In genomic region chr7:33624172-33624571, GRCh38 we compare ENCODE assay signal across 37 cellular contexts.
"Had no signal": no experiment of that assay in that cellular context is flagged by ENCODE, and none has a peak within 500 bp of the region (broad histone marks: within the 10 kb centered on the region; RNA-seq: fewer than 3 reads in every experiment).

No MANE protein-coding gene starts in this region.

- H3K36me3 Mint-ChIP-seq: activated CD4-positive, alpha-beta memory T cell treated with anti-CD3 and anti-CD28 coated beads for 36 hours had no signal

- H3K4me3 ChIP-seq: adrenal gland, body of pancreas, breast epithelium, Peyer's patch had no signal

- H3K4me3 Mint-ChIP-seq: activated B cell treated with CpG ODN at 0.5 μM for 24 hours; activated CD4-positive, alpha-beta memory T cell treated with anti-CD3 and anti-CD28 coated beads for 36 hours; activated naive CD4-positive, alpha-beta T cell treated with anti-CD3 and anti-CD28 coated beads for 36 hours; activated T-cell treated with anti-CD3 and anti-CD28 coated beads, Interleukin-2, amount 50 U/mL, for 4 hours; activated T-helper 1 cell treated with anti-CD3 and anti-CD28 coated beads, Interleukin-12 subunit alpha, Interleukin-12 subunit beta, Interleukin-2, Interleukin-4 antibody, amounts not matched to agents 30 ng/mL and 10 ng/mL and 1 ng/mL, durations not matched to agents 14 hours and 24 hours and 36 hours had no signal

- H3K27ac ChIP-seq: adrenal gland, body of pancreas, breast epithelium, Peyer's patch, VCaP had no signal

- H3K4me1 ChIP-seq: adrenal gland, body of pancreas, breast epithelium, Peyer's patch had no signal

- H3K9me3 Mint-ChIP-seq: activated T-helper 1 cell treated with anti-CD3 and anti-CD28 coated beads, Interleukin-12 subunit alpha, Interleukin-12 subunit beta, Interleukin-2, Interleukin-4 antibody, amounts not matched to agents 30 ng/mL and 10 ng/mL and 1 ng/mL, durations not matched to agents 14 hours and 24 hours and 36 hours had no signal

- ATAC-seq: activated naive CD4-positive, alpha-beta T cell treated with anti-CD3 and anti-CD28 coated beads, Interleukin-2, amount 50 U/mL, for 72 hours; activated T-cell treated with anti-CD3 and anti-CD28 coated beads, Interleukin-2, amount 50 U/mL, for 4 hours; body of pancreas; PC-3 had no signal

- H3K9me3 ChIP-seq: body of pancreas had no signal

- DNase-seq: activated B cell treated with CpG ODN at 0.5 μM for 24 hours; activated CD4-positive, alpha-beta memory T cell treated with anti-CD3 and anti-CD28 coated beads for 36 hours; activated CD4-positive, alpha-beta T cell treated with anti-CD3 and anti-CD28 coated beads for 4 hours; activated CD4-positive, alpha-beta T cell treated with anti-CD3 and anti-CD28 coated beads, Interleukin-2, amount 50 U/mL, for 1 hour; activated CD4-positive, CD25-positive, alpha-beta regulatory T cell treated with anti-CD3 and anti-CD28 coated beads, Interleukin-2, amount 50 U/mL, for 72 hours; activated CD8-positive, alpha-beta memory T cell treated with anti-CD3 and anti-CD28 coated beads, Interleukin-2, amount 50 U/mL, for 4 hours; activated gamma-delta T cell treated with Interleukin-2 at 50 U/mL for 16 hours; activated naive CD4-positive, alpha-beta T cell treated with anti-CD3 and anti-CD28 coated beads for 36 hours; activated T-cell treated with anti-CD3 and anti-CD28 coated beads for 4 hours; activated T-cell treated with anti-CD3 and anti-CD28 coated beads, Interleukin-2, amount 50 U/mL, for 4 hours; adrenal gland; body of pancreas; Kasumi-1; KG1; MM.1S; MV-4-11; NCI-H1092 treated with DMSO at 0.1 percent for 48 hours; NCI-H1417; NCI-H146; NCI-H1930; NCI-H2081 treated with DMSO at 0.1 percent for 48 hours; NCI-H510A; NCI-H526; NCI-H748 treated with DMSO at 0.1 percent for 48 hours; NK-92 treated with Interleukin-12 subunit alpha and Interleukin-12 subunit beta, amount 100 ng/mL, for 24 hours; PC-3; Peyer's patch; RPMI8226; SIG-M5; SW 1271; T-helper 1 cell; T-helper 2 cell; T-helper 9 cell had no signal

- H3K36me3 ChIP-seq: adrenal gland, breast epithelium, Peyer's patch had no signal

- H3K27ac Mint-ChIP-seq: activated B cell treated with CpG ODN at 0.5 μM for 24 hours; activated CD4-positive, alpha-beta memory T cell treated with anti-CD3 and anti-CD28 coated beads for 36 hours; activated naive CD4-positive, alpha-beta T cell treated with anti-CD3 and anti-CD28 coated beads for 36 hours; activated naive CD4-positive, alpha-beta T cell treated with anti-CD3 and anti-CD28 coated beads, Interleukin-2, amount 50 U/mL, for 72 hours; activated T-helper 1 cell treated with anti-CD3 and anti-CD28 coated beads, Interleukin-12 subunit alpha, Interleukin-12 subunit beta, Interleukin-2, Interleukin-4 antibody, amounts not matched to agents 30 ng/mL and 10 ng/mL and 1 ng/mL, durations not matched to agents 14 hours and 24 hours and 36 hours had no signal

- H3K27me3 ChIP-seq: adrenal gland, body of pancreas, breast epithelium, Peyer's patch had no signal

- H3K27me3 Mint-ChIP-seq: activated B cell treated with CpG ODN at 0.5 μM for 24 hours; activated CD4-positive, alpha-beta memory T cell treated with anti-CD3 and anti-CD28 coated beads for 36 hours had no signal

- H3K4me1 Mint-ChIP-seq: activated B cell treated with CpG ODN at 0.5 μM for 24 hours had no signal
